Comparison of ENCODE assay signal across 21 cellular contexts in genomic region chr3:56762718-56763117, GRCh38. TPM values are rescaled to one million over a fixed set of nuclear protein-coding genes. Genes with fewer than 3 reads are reported as not detected.
DNase-seq lines count a peak whose midpoint lies in the region; ATAC-seq lines count a peak whose summit lies in the region.
"Had no signal": no experiment of that assay in that cellular context is flagged by ENCODE, and none has a peak within 500 bp of the region (broad histone marks: within the 10 kb centered on the region; RNA-seq: fewer than 3 reads in every experiment).

No MANE protein-coding gene starts in this region.

- POLR2A ChIA-PET in activated CD8-positive, alpha-beta T cell treated with anti-CD3 and anti-CD28 coated beads, Interleukin-2, amount 10 ng/mL, durations not matched to agents 7 days and 5 days (lab: Charles Lee): no interaction called here
- POLR2A ChIA-PET in naive thymus-derived CD8-positive, alpha-beta T cell (lab: Charles Lee): interaction anchor here (1.7 kb wide), 1 partner anchor 10 kb away, joined by 3 read pairs; no protein-coding TSS in a partner anchor

- H3K4me1 ChIP-seq in CD4-positive, CD25-positive, alpha-beta regulatory T cell (ENCODE audit: control insufficient read depth, insufficient read depth, low read length, poor library complexity, severe bottlenecking): peaks cover 21% of the 10 kb centered on the region
- H3K4me1 ChIP-seq: colonic mucosa had no signal

- peaks cover 39% of the 10 kb centered on the region for H3K36me3 ChIP-seq in CD4-positive, CD25-positive, alpha-beta regulatory T cell (ENCODE audit: control insufficient read depth, insufficient read depth, low read length)
- H3K36me3 ChIP-seq: brain microvascular endothelial cell, colonic mucosa, upper lobe of left lung had no signal

- H3K27me3 Mint-ChIP-seq in CD4-positive, CD25-positive, alpha-beta regulatory T cell: no peaks in the 10 kb centered on the region
- H3K27me3 Mint-ChIP-seq in activated CD8-positive, alpha-beta T cell treated with anti-CD3 and anti-CD28 coated beads, Interleukin-2, amount 10 ng/mL, durations not matched to agents 7 days and 5 days (ENCODE audit: low read depth): no peaks in the 10 kb centered on the region
- H3K27me3 Mint-ChIP-seq in naive thymus-derived CD8-positive, alpha-beta T cell: no peaks in the 10 kb centered on the region

- DNase-seq in DMS 273 treated with DMSO at 0.1 percent for 48 hours (lab: John Stamatoyannopoulos, UW): peak; percentile 22
- DNase-seq in DMS 273 (lab: John Stamatoyannopoulos, UW; ENCODE audit: unreplicated experiment): no peak
- DNase-seq in CD4-positive, CD25-positive, alpha-beta regulatory T cell: no peak
- no peak for DNase-seq in activated CD8-positive, alpha-beta T cell treated with anti-CD3 and anti-CD28 coated beads, Interleukin-2, amount 10 ng/mL, durations not matched to agents 7 days and 5 days
- no peak for DNase-seq in naive thymus-derived CD8-positive, alpha-beta T cell
- no peak for DNase-seq in stimulated activated CD4-positive, alpha-beta T cell treated with anti-CD3 and anti-CD28 coated beads, Interleukin-1b, Interleukin-23, amount 100 ng/mL, for 48 hours
- DNase-seq in A172 (ENCODE audit: low spot score): no peak
- no peak for DNase-seq in NCI-H187 treated with DMSO at 0.1 percent for 48 hours (lab: John Stamatoyannopoulos, UW)
- DNase-seq: brain microvascular endothelial cell; colonic mucosa; midbrain; NCI-H1105; NCI-H526 treated with DMSO at 0.1 percent for 48 hours; psoas muscle; stimulated activated CD4-positive, alpha-beta T cell treated with anti-CD3 and anti-CD28 coated beads, Interleukin-2, amount 100 ng/mL, for 48 hours; SW 1271; upper lobe of left lung had no signal

- H3K4me3 ChIP-seq in CD4-positive, CD25-positive, alpha-beta regulatory T cell (ENCODE audit: low read depth, low read length): no peak overlapping the region
- H3K4me3 ChIP-seq: colonic mucosa, psoas muscle, skin epidermis, upper lobe of left lung had no signal

- no peaks in the 10 kb centered on the region for H3K9me3 ChIP-seq in CD4-positive, CD25-positive, alpha-beta regulatory T cell (ENCODE audit: control insufficient read depth in 2 of 2, low read length in 2 of 2)
- H3K9me3 ChIP-seq: colonic mucosa, psoas muscle, upper lobe of left lung had no signal

- H3K36me3 Mint-ChIP-seq in CD4-positive, CD25-positive, alpha-beta regulatory T cell: peaks cover 68% of the 10 kb centered on the region
- peaks cover 76% of the 10 kb centered on the region for H3K36me3 Mint-ChIP-seq in activated CD8-positive, alpha-beta T cell treated with anti-CD3 and anti-CD28 coated beads, Interleukin-2, amount 10 ng/mL, durations not matched to agents 7 days and 5 days (ENCODE audit: low read depth)
- peaks cover 0 to 60% (median 33%) of the 10 kb centered on the region in 3 donors for H3K36me3 Mint-ChIP-seq in naive thymus-derived CD8-positive, alpha-beta T cell

- no peak for ATAC-seq in CD4-positive, CD25-positive, alpha-beta regulatory T cell (ENCODE audit: low read depth in 2 of 2)
- ATAC-seq in activated CD8-positive, alpha-beta T cell treated with anti-CD3 and anti-CD28 coated beads, Interleukin-2, amount 10 ng/mL, durations not matched to agents 7 days and 5 days: no peak
- no peak for ATAC-seq in naive thymus-derived CD8-positive, alpha-beta T cell
- ATAC-seq: left lobe of liver, psoas muscle had no signal

- H3K4me1 Mint-ChIP-seq in CD4-positive, CD25-positive, alpha-beta regulatory T cell: peaks cover 33 to 88% (median 62%) of the 10 kb centered on the region in 4 donors
- peaks cover 78% of the 10 kb centered on the region for H3K4me1 Mint-ChIP-seq in activated CD8-positive, alpha-beta T cell treated with anti-CD3 and anti-CD28 coated beads, Interleukin-2, amount 10 ng/mL, durations not matched to agents 7 days and 5 days (ENCODE audit: low read depth)
- H3K4me1 Mint-ChIP-seq in naive thymus-derived CD8-positive, alpha-beta T cell: peaks cover 47 to 86% (median 81%) of the 10 kb centered on the region in 4 donors

- H3K27me3 ChIP-seq in CD4-positive, CD25-positive, alpha-beta regulatory T cell (ENCODE audit: control insufficient read depth, insufficient read depth, low read length): no peaks in the 10 kb centered on the region
- H3K27me3 ChIP-seq: brain microvascular endothelial cell, colonic mucosa, upper lobe of left lung had no signal

- H3K27ac Mint-ChIP-seq in CD4-positive, CD25-positive, alpha-beta regulatory T cell: peak overlapping the region; percentile 17 to 94 (median 76)
- H3K27ac Mint-ChIP-seq in activated CD8-positive, alpha-beta T cell treated with anti-CD3 and anti-CD28 coated beads, Interleukin-2, amount 10 ng/mL, durations not matched to agents 7 days and 5 days: peak overlapping the region; percentile 35
- H3K27ac Mint-ChIP-seq in naive thymus-derived CD8-positive, alpha-beta T cell: peak overlapping the region; percentile 46 to 98 (median 86)

- H3K9me3 Mint-ChIP-seq in CD4-positive, CD25-positive, alpha-beta regulatory T cell: no peaks in the 10 kb centered on the region
- H3K9me3 Mint-ChIP-seq in activated CD8-positive, alpha-beta T cell treated with anti-CD3 and anti-CD28 coated beads, Interleukin-2, amount 10 ng/mL, durations not matched to agents 7 days and 5 days (ENCODE audit: insufficient read depth): no peaks in the 10 kb centered on the region
- no peaks in the 10 kb centered on the region for H3K9me3 Mint-ChIP-seq in naive thymus-derived CD8-positive, alpha-beta T cell

- CTCF ChIA-PET in activated CD8-positive, alpha-beta T cell treated with anti-CD3 and anti-CD28 coated beads, Interleukin-2, amount 10 ng/mL, durations not matched to agents 7 days and 5 days (lab: Charles Lee): no interaction called here

- peak overlapping the region in 1 of 4 donors; percentile 26 for H3K4me3 Mint-ChIP-seq in CD4-positive, CD25-positive, alpha-beta regulatory T cell
- no peak overlapping the region for H3K4me3 Mint-ChIP-seq in activated CD8-positive, alpha-beta T cell treated with anti-CD3 and anti-CD28 coated beads, Interleukin-2, amount 10 ng/mL, durations not matched to agents 7 days and 5 days
- peak overlapping the region in 3 of 10 donors; percentile 13 to 60 (median 27) for H3K4me3 Mint-ChIP-seq in naive thymus-derived CD8-positive, alpha-beta T cell
- H3K4me3 Mint-ChIP-seq: neural crest cell had no signal

- H3K27ac ChIP-seq in CD4-positive, CD25-positive, alpha-beta regulatory T cell (ENCODE audit: insufficient read depth, low read length, poor library complexity, severe bottlenecking): no peak overlapping the region
- H3K27ac ChIP-seq: 22Rv1, brain microvascular endothelial cell, colonic mucosa, psoas muscle, skin epidermis had no signal

RNA-seq across cellular contexts. Expression of gene ARHGEF3, which starts 39.0 kb away (rescaled TPM):
- 101 TPM for total RNA-seq in CD4-positive, CD25-positive, alpha-beta regulatory T cell
- 100 to 1,000 TPM in 3 of 4 donors, 10 to 100 TPM in 1; 87.8 to 137 (median 105) TPM for polyA plus RNA-seq in CD4-positive, CD25-positive, alpha-beta regulatory T cell
- 100 to 1,000 TPM in 1 of 2 experiments, 10 to 100 TPM in 1; 94.6 to 101 TPM for total RNA-seq in activated CD8-positive, alpha-beta T cell treated with anti-CD3 and anti-CD28 coated beads, Interleukin-2, amount 10 ng/mL, durations not matched to agents 7 days and 5 days
- 100 to 1,000 TPM; 118 to 123 TPM for total RNA-seq in naive thymus-derived CD8-positive, alpha-beta T cell
- 100 to 1,000 TPM in 1 of 3 donors, 10 to 100 TPM in 2; 95.3 to 101 (median 96.9) TPM for polyA plus RNA-seq in naive thymus-derived CD8-positive, alpha-beta T cell
- total RNA-seq in A172 (2014; rRNA removed; shearing (Covaris generic)): 10.4 and 14.4 TPM in 2 replicates

Comparison
In these comparisons a context has a peak if more than half of its experiments do, and no peak if none do; other contexts are left out.
1. H3K27ac Mint-ChIP-seq: peak in every context shown above with its lines; median percentile 86 in naive thymus-derived CD8-positive, alpha-beta T cell; 76 in CD4-positive, CD25-positive, alpha-beta regulatory T cell; 35 in activated CD8-positive, alpha-beta T cell treated with anti-CD3 and anti-CD28 coated beads, Interleukin-2, amount 10 ng/mL, durations not matched to agents 7 days and 5 days.